ENCODE assay signal across 17 cellular contexts in genomic region chr10:46231087-46231486, GRCh38. TPM values are rescaled to one million over a fixed set of nuclear protein-coding genes. Genes with fewer than 3 reads are reported as not detected.
A peak's percentile ranks its signal among the peaks of the same experiment; 100 is the strongest.
DNase-seq lines count a peak whose midpoint lies in the region; TF ChIP-seq lines count a peak whose summit lies in the region.
"Had no signal": no experiment of that assay in that cellular context is flagged by ENCODE, and none has a peak within 500 bp of the region (broad histone marks: within the 10 kb centered on the region; RNA-seq: fewer than 3 reads in every experiment).

No MANE protein-coding gene starts in this region.

- H3K9me3 ChIP-seq in Peyer's patch (no peaks in the 10 kb centered on the region), stomach (no peaks in the 10 kb centered on the region), BE2C (no peaks in the 10 kb centered on the region)

- WGBS in stomach, 5 donors: 50 to 79% (median 73%) methylated on average over 1 of the region's 1 CpG

- intact Hi-C loops in activated naive CD4-positive, alpha-beta T cell treated with anti-CD3 and anti-CD28 coated beads for 36 hours (cut with micrococcal nuclease): no loop called here
- intact Hi-C loops in stomach (cut with DNase I; ENCODE audit: low total_unique reads): no loop called here

- TF ChIP-seq POLR2A in Peyer's patch (IDR thresholded peaks at IDR 0.05) (no peak), stomach (IDR thresholded peaks at IDR 0.05) (no peak)

- no peak overlapping the region for H3K4me3 Mint-ChIP-seq in activated naive CD4-positive, alpha-beta T cell treated with anti-CD3 and anti-CD28 coated beads, Interleukin-2, amount 50 U/mL, for 24 hours
- no peak overlapping the region for H3K4me3 Mint-ChIP-seq in activated naive CD4-positive, alpha-beta T cell treated with anti-CD3 and anti-CD28 coated beads for 36 hours
- H3K4me3 Mint-ChIP-seq: CD4-positive, alpha-beta T cell; GM23338 had no signal

- H3K4me3 ChIP-seq in Peyer's patch (no peak overlapping the region), coronary artery (no peak overlapping the region), stomach (no peak overlapping the region), BE2C (ENCODE audit: low read depth, low read length) (no peak overlapping the region)
- H3K4me3 ChIP-seq: GM23338, K562 had no signal

- peak overlapping the region; percentile 31 for H3K27ac Mint-ChIP-seq in activated naive CD4-positive, alpha-beta T cell treated with anti-CD3 and anti-CD28 coated beads, Interleukin-2, amount 50 U/mL, for 24 hours
- no peak overlapping the region for H3K27ac Mint-ChIP-seq in activated naive CD4-positive, alpha-beta T cell treated with anti-CD3 and anti-CD28 coated beads for 36 hours
- H3K27ac Mint-ChIP-seq: CD4-positive, alpha-beta T cell; GM23338 had no signal

- no peaks in the 10 kb centered on the region for H3K36me3 ChIP-seq in Peyer's patch
- no peaks in the 10 kb centered on the region for H3K36me3 ChIP-seq in stomach
- no peaks in the 10 kb centered on the region for H3K36me3 ChIP-seq in BE2C

- H3K27ac ChIP-seq in Peyer's patch (no peak overlapping the region), coronary artery (no peak overlapping the region), stomach (no peak overlapping the region)

- H3K4me1 Mint-ChIP-seq in activated naive CD4-positive, alpha-beta T cell treated with anti-CD3 and anti-CD28 coated beads, Interleukin-2, amount 50 U/mL, for 24 hours: peaks cover 24% of the 10 kb centered on the region
- H3K4me1 Mint-ChIP-seq in activated naive CD4-positive, alpha-beta T cell treated with anti-CD3 and anti-CD28 coated beads for 36 hours (ENCODE audit: low read depth): peaks cover 3% of the 10 kb centered on the region

- no peaks in the 10 kb centered on the region for H3K27me3 ChIP-seq in Peyer's patch
- H3K27me3 ChIP-seq in stomach: peaks cover 0 to 11% (median 0%) of the 10 kb centered on the region in 3 donors
- no peaks in the 10 kb centered on the region for H3K27me3 ChIP-seq in BE2C

- H3K36me3 Mint-ChIP-seq in activated naive CD4-positive, alpha-beta T cell treated with anti-CD3 and anti-CD28 coated beads, Interleukin-2, amount 50 U/mL, for 24 hours: peaks cover 42% of the 10 kb centered on the region
- peaks cover 12% of the 10 kb centered on the region for H3K36me3 Mint-ChIP-seq in activated naive CD4-positive, alpha-beta T cell treated with anti-CD3 and anti-CD28 coated beads for 36 hours (ENCODE audit: low read depth)

- H3K4me1 ChIP-seq in Peyer's patch (peaks cover 0 to 7% (median 0%) of the 10 kb centered on the region in 4 donors), stomach (peaks cover 0 to 12% (median 3%) of the 10 kb centered on the region in 4 donors), BE2C (peaks cover 7% of the 10 kb centered on the region; the same call in 1 of the 2 replicates)

- no peak for DNase-seq in activated naive CD4-positive, alpha-beta T cell treated with anti-CD3 and anti-CD28 coated beads for 36 hours
- DNase-seq in Peyer's patch: peak; percentile 2 to 39 (median 15)
- DNase-seq in coronary artery (ENCODE audit: low spot score): peak; percentile 43
- DNase-seq in stomach: peak; percentile 20
- no peak for DNase-seq in mesenteric fat pad (ENCODE audit: low spot score)
- no peak for DNase-seq in BE2C
- no peak for DNase-seq in COLO829 (ENCODE audit: low spot score)
- DNase-seq: MV-4-11, NCI-H1417, NCI-H187 treated with DMSO at 0.1 percent for 48 hours, NCI-H69, SIG-M5 had no signal

- no peaks in the 10 kb centered on the region for H3K9me3 Mint-ChIP-seq in activated naive CD4-positive, alpha-beta T cell treated with anti-CD3 and anti-CD28 coated beads, Interleukin-2, amount 50 U/mL, for 24 hours
- H3K9me3 Mint-ChIP-seq in activated naive CD4-positive, alpha-beta T cell treated with anti-CD3 and anti-CD28 coated beads for 36 hours: peaks cover 8% of the 10 kb centered on the region
- H3K9me3 Mint-ChIP-seq: GM23338 had no signal

- H3K27me3 Mint-ChIP-seq in activated naive CD4-positive, alpha-beta T cell treated with anti-CD3 and anti-CD28 coated beads, Interleukin-2, amount 50 U/mL, for 24 hours: no peaks in the 10 kb centered on the region
- H3K27me3 Mint-ChIP-seq in activated naive CD4-positive, alpha-beta T cell treated with anti-CD3 and anti-CD28 coated beads for 36 hours (ENCODE audit: low read depth): no peaks in the 10 kb centered on the region
- H3K27me3 Mint-ChIP-seq: CD4-positive, alpha-beta T cell had no signal

- TF ChIP-seq CTCF in Peyer's patch (IDR thresholded peaks at IDR 0.05) (no peak), coronary artery (IDR thresholded peaks at IDR 0.05) (no peak), stomach (IDR thresholded peaks at IDR 0.05) (no peak), BE2C (IDR thresholded peaks at IDR 0.05; ENCODE audit: low read depth, low read length) (no peak)

- TF ChIP-seq EP300 in stomach (IDR thresholded peaks at IDR 0.05): no peak

- CTCF ChIA-PET in activated naive CD4-positive, alpha-beta T cell treated with anti-CD3 and anti-CD28 coated beads for 36 hours (lab: Charles Lee): no interaction called here

RNA-seq across cellular contexts. Expression of gene ANTXRL, which starts 55.7 kb away (rescaled TPM):
- total RNA-seq in activated naive CD4-positive, alpha-beta T cell treated with anti-CD3 and anti-CD28 coated beads for 36 hours: not detected
- not detected for total RNA-seq in Peyer's patch
- not detected for total RNA-seq in stomach
- polyA plus RNA-seq in stomach: not detected
- not detected for total RNA-seq in mesenteric fat pad
- polyA plus RNA-seq in BE2C (2012; ENCODE audit: insufficient read depth, insufficient read length, low read depth): not detected
- total RNA-seq: CD4-positive, alpha-beta T cell; G401; GM23338; K562 had no signal
- polyA plus RNA-seq: GM23338, K562 had no signal

Comparison
In these comparisons a context has a peak if more than half of its experiments do, and no peak if none do; other contexts are left out.
1. DNase-seq: peak in Peyer's patch (3 of 3), coronary artery (single experiment) and stomach (single experiment); none in activated naive CD4-positive, alpha-beta T cell treated with anti-CD3 and anti-CD28 coated beads for 36 hours (single experiment), mesenteric fat pad (single experiment), BE2C (single experiment) and COLO829 (single experiment).